1 cellular context compared by ENCODE assay signal in genomic region chr6:89819336-89820130, GRCh38.
TF ChIP-seq lines count a peak whose summit lies in the region.

Gene MDN1 (minus strand): TSS chr6:89819794. CDS start chr6:89819607, 187 bp downstream.

TF ChIP-seq in HEK293, 187 proteins besides CTCF, POLR2A, EP300 and RAD21 (continued from another document):
- TF ChIP-seq MZF1 (tag by site-specific recombination; IDR thresholded peaks at IDR 0.05; ENCODE audit: borderline replicate concordance) (peak; percentile 24), ZNF624 (tag by site-specific recombination; IDR thresholded peaks at IDR 0.05) (no peak), ZNF561 (tag by site-specific recombination; IDR thresholded peaks at IDR 0.05; ENCODE audit: borderline replicate concordance) (no peak), ZNF341 (tag by site-specific recombination; IDR thresholded peaks at IDR 0.05; ENCODE audit: low read depth) (peak; percentile 72), ZBTB11 (tag by site-specific recombination; conservative IDR thresholded peaks at IDR 0.05; ENCODE audit: low read depth) (peak; percentile 92), ZNF398 (tag by site-specific recombination; IDR thresholded peaks at IDR 0.05) (no peak), ZNF521 (tag by site-specific recombination; IDR thresholded peaks at IDR 0.05) (no peak), ZNF24 (tag by site-specific recombination; IDR thresholded peaks at IDR 0.05) (peak; percentile 44; the same call in 1 of the 2 replicates), HOXD13 (CRISPR knock-in tag; IDR thresholded peaks at IDR 0.05; ENCODE audit: borderline replicate concordance) (no peak; the same call in 1 of the 2 replicates), YY2 (tag by site-specific recombination; IDR thresholded peaks at IDR 0.05) (peak; percentile 74), PBX3 (CRISPR knock-in tag; IDR thresholded peaks at IDR 0.05) (peak; percentile 80), ZNF335 (tag by site-specific recombination; conservative IDR thresholded peaks at IDR 0.05) (peak; percentile 74), PRDM1 (tag by site-specific recombination; IDR thresholded peaks at IDR 0.05) (no peak), ZNF610 (tag by site-specific recombination; IDR thresholded peaks at IDR 0.05; ENCODE audit: borderline replicate concordance) (no peak; the same call in 1 of the 2 replicates), ZNF501 (tag by site-specific recombination; IDR thresholded peaks at IDR 0.05) (peak; percentile 75), ZNF449 (tag by site-specific recombination; IDR thresholded peaks at IDR 0.05) (no peak), SP7 (tag by site-specific recombination; IDR thresholded peaks at IDR 0.05) (peak; percentile 71), ZNF488 (tag by site-specific recombination; IDR thresholded peaks at IDR 0.05) (no peak), ZBTB20 (tag by site-specific recombination; IDR thresholded peaks at IDR 0.05) (peak; percentile 58), GLIS2 (tag by site-specific recombination; IDR thresholded peaks at IDR 0.05) (peak; percentile 95), ZNF18 (tag by site-specific recombination; IDR thresholded peaks at IDR 0.05) (0 out of 2 replicates have a peak, but pooled peaks have one; percentile 25), ZFP3 (tag by site-specific recombination; IDR thresholded peaks at IDR 0.05; ENCODE audit: low read depth) (no peak), YY1 (tag by site-specific recombination; IDR thresholded peaks at IDR 0.05) (peak; percentile 69; the same call in 1 of the 2 replicates), ZBTB17 (tag by site-specific recombination; IDR thresholded peaks at IDR 0.05) (peak; percentile 73), ATF2 (tag by site-specific recombination; IDR thresholded peaks at IDR 0.05; ENCODE audit: low read depth) (peak; percentile 96), ZNF560 (tag by site-specific recombination; IDR thresholded peaks at IDR 0.05; ENCODE audit: borderline replicate concordance) (no peak), AEBP2 (tag by site-specific recombination; IDR thresholded peaks at IDR 0.05; ENCODE audit: borderline replicate concordance) (no peak), ZNF654 (tag by site-specific recombination; IDR thresholded peaks at IDR 0.05; ENCODE audit: low read depth) (no peak), ZBTB1 (tag by site-specific recombination; IDR thresholded peaks at IDR 0.05) (no peak), ZBTB10 (tag by site-specific recombination; IDR thresholded peaks at IDR 0.05) (0 out of 2 replicates have a peak, but pooled peaks have one; percentile 18), ZNF76 (tag by site-specific recombination; IDR thresholded peaks at IDR 0.05; ENCODE audit: borderline replicate concordance, low read depth) (peak; percentile 65; the same call in 1 of the 2 replicates)
